Comparison of ENCODE assay signal across 13 cellular contexts in genomic region chr19:18855647-18856384, GRCh38. TPM values are rescaled to one million over a fixed set of nuclear protein-coding genes. Genes with fewer than 3 reads are reported as not detected.
DNase-seq lines count a peak whose midpoint lies in the region; ATAC-seq and TF ChIP-seq lines count a peak whose summit lies in the region.
"Had no signal": no experiment of that assay in that cellular context is flagged by ENCODE, and none has a peak within 500 bp of the region (broad histone marks: within the 10 kb centered on the region; RNA-seq: fewer than 3 reads in every experiment).

No MANE protein-coding gene starts in this region.

- no peak for ATAC-seq in GM23338
- ATAC-seq in WTC11: no peak
- no peak for ATAC-seq in HG02798 (IDR thresholded peaks at IDR 0.05; ENCODE audit: poor library complexity, unreplicated experiment)

- H3K4me3 ChIP-seq in GM23338: no peak overlapping the region
- H3K4me3 ChIP-seq: BLaER1 treated with 17β-estradiol and CSF1 and Interleukin-3, amounts not matched to agents 10 nM and 100 nM had no signal

- no peaks in the 10 kb centered on the region for H3K4me1 ChIP-seq in GM23338 (ENCODE audit: insufficient read depth)

- POLR2A ChIA-PET in WTC11 (lab: Charles Lee): interaction anchor here (0.6 kb wide), 1 partner anchor 9 kb away, joined by 3 read pairs; no protein-coding TSS in a partner anchor

- H3K27me3 Mint-ChIP-seq in GM23338 (ENCODE audit: insufficient read depth, low read depth, poor library complexity): no peaks in the 10 kb centered on the region
- H3K27me3 Mint-ChIP-seq in WTC11 (ENCODE audit: low read depth): no peaks in the 10 kb centered on the region
- no peaks in the 10 kb centered on the region for H3K27me3 Mint-ChIP-seq in nephron (ENCODE audit: low read depth)
- H3K27me3 Mint-ChIP-seq in immature natural killer cell (ENCODE audit: low read depth in 3 of 3): peaks cover 0 to 9% (median 4%) of the 10 kb centered on the region in 3 donors

- H3K27me3 ChIP-seq in GM23338 (ENCODE audit: insufficient read depth): no peaks in the 10 kb centered on the region
- H3K27me3 ChIP-seq: BLaER1 treated with 17β-estradiol and CSF1 and Interleukin-3, amounts not matched to agents 10 nM and 100 nM had no signal

- DNase-seq in GM23338 (ENCODE audit: low spot score) (no peak), WTC11 (ENCODE audit: low spot score) (no peak), iPS-NIHi11 (ENCODE audit: low spot score) (no peak), immature natural killer cell (no peak), NCI-H1092 treated with DMSO at 0.1 percent for 48 hours (lab: John Stamatoyannopoulos, UW) (no peak)
- DNase-seq: DMS 273 treated with DMSO at 0.1 percent for 48 hours, NCI-H1694 treated with DMSO at 0.1 percent for 48 hours, NCI-H748 treated with DMSO at 0.1 percent for 48 hours had no signal

- H3K27ac Mint-ChIP-seq in GM23338 (peak overlapping the region; percentile 56; the same call in 1 of the 2 replicates), WTC11 (peak overlapping the region; percentile 74), nephron (peak overlapping the region in 2 of 3 experiments; percentile 54 to 83), immature natural killer cell (no peak overlapping the region)

- TF ChIP-seq CTCF in GM23338 (conservative IDR thresholded peaks at IDR 0.05; ENCODE audit: low read depth in 2 of 2): no peak
- no peak for TF ChIP-seq CTCF in WTC11 (IDR thresholded peaks at IDR 0.05)
- TF ChIP-seq CTCF in nephron (IDR thresholded peaks at IDR 0.05; ENCODE audit: unreplicated experiment in 3 of 3): no peak

- H3K4me2 ChIP-seq in GM23338: no peak overlapping the region
- H3K4me2 ChIP-seq: BLaER1 treated with 17β-estradiol and CSF1 and Interleukin-3, amounts not matched to agents 10 nM and 100 nM had no signal

- H3K4me3 Mint-ChIP-seq in GM23338 (no peak overlapping the region), WTC11 (no peak overlapping the region), nephron (no peak overlapping the region), immature natural killer cell (no peak overlapping the region)

- peaks cover 36% of the 10 kb centered on the region for H3K36me3 ChIP-seq in GM23338 (ENCODE audit: insufficient read depth)

- H4K20me1 ChIP-seq in GM23338 (replicated peaks; ENCODE audit: insufficient read depth): peaks cover 21% of the 10 kb centered on the region

- no peaks in the 10 kb centered on the region for H3F3A ChIP-seq in GM23338 (replicated peaks; ENCODE audit: low read depth)

- H3K27ac ChIP-seq in GM23338 (ENCODE audit: low read depth): no peak overlapping the region
- peak overlapping the region; percentile 91 for H3K27ac ChIP-seq in cingulate gyrus (ENCODE audit: low read depth, low read length)
- H3K27ac ChIP-seq: BLaER1 treated with 17β-estradiol and CSF1 and Interleukin-3, amounts not matched to agents 10 nM and 100 nM had no signal

- no peaks in the 10 kb centered on the region for H3K9me2 ChIP-seq in GM23338 (ENCODE audit: insufficient read depth)

- H3K9me3 Mint-ChIP-seq in GM23338 (no peaks in the 10 kb centered on the region), WTC11 (no peaks in the 10 kb centered on the region), nephron (no peaks in the 10 kb centered on the region), immature natural killer cell (no peaks in the 10 kb centered on the region)

- CTCF ChIA-PET in WTC11 (lab: Charles Lee): interaction anchor here (0.7 to 5.9 kb wide), 15 partner anchors 8 to 404 kb away, joined by 3 to 45 read pairs (median 4); partner anchors contain the start of genes CERS1 and UPF1

- H3K79me2 ChIP-seq in GM23338 (replicated peaks; ENCODE audit: insufficient read depth): no peaks in the 10 kb centered on the region

- H2AFZ ChIP-seq in GM23338: no peak overlapping the region

- H3K4me1 Mint-ChIP-seq in GM23338 (no peaks in the 10 kb centered on the region), WTC11 (no peaks in the 10 kb centered on the region), nephron (peaks cover 22% of the 10 kb centered on the region), immature natural killer cell (peaks cover 4 to 7% of the 10 kb centered on the region in 2 donors)

- H3K36me3 Mint-ChIP-seq in GM23338 (ENCODE audit: low read depth) (peaks cover 78% of the 10 kb centered on the region), WTC11 (peaks cover 66% of the 10 kb centered on the region), nephron (ENCODE audit: low read depth) (peaks cover 68% of the 10 kb centered on the region), immature natural killer cell (peaks cover 4 to 31% (median 8%) of the 10 kb centered on the region in 3 donors)

TF ChIP-seq in GM23338, 12 proteins besides CTCF, POLR2A, EP300 and RAD21 (continues in another document):
- TF ChIP-seq ETS1 (IDR thresholded peaks at IDR 0.05): no peak
- no peak for TF ChIP-seq EZH2 (IDR thresholded peaks at IDR 0.05; ENCODE audit: low read depth, unreplicated experiment)
- no peak for TF ChIP-seq ZNF331 (CRISPR knock-in tag; IDR thresholded peaks at IDR 0.05; ENCODE audit: low read depth)
- no peak for TF ChIP-seq CREB1 (CRISPR knock-in tag; IDR thresholded peaks at IDR 0.05; ENCODE audit: low read depth)
- TF ChIP-seq ZNF114 (CRISPR knock-in tag; IDR thresholded peaks at IDR 0.05): no peak
- no peak for TF ChIP-seq EZH2phosphoT487 (IDR thresholded peaks at IDR 0.05; ENCODE audit: unreplicated experiment)
- TF ChIP-seq STAT1 (IDR thresholded peaks at IDR 0.05; ENCODE audit: unreplicated experiment): no peak
- TF ChIP-seq JUNB (IDR thresholded peaks at IDR 0.05; ENCODE audit: unreplicated experiment): no peak

TF ChIP-seq in WTC11, 78 proteins besides CTCF, POLR2A, EP300 and RAD21:
- no peak for TF ChIP-seq MAX (CRISPR knock-in tag; IDR thresholded peaks at IDR 0.05)
- TF ChIP-seq FOXJ3 (CRISPR knock-in tag; IDR thresholded peaks at IDR 0.05; ENCODE audit: borderline replicate concordance): no peak
- no peak for TF ChIP-seq CBFB (CRISPR knock-in tag; IDR thresholded peaks at IDR 0.05; ENCODE audit: low read depth)
- TF ChIP-seq ZNF121 (CRISPR knock-in tag; IDR thresholded peaks at IDR 0.05): 0 out of 2 replicates have a peak, but pooled peaks have one; percentile 57

RNA-seq across cellular contexts. Expression of gene UPF1, which starts 24.1 kb away (rescaled TPM):
- 81.9 and 138 TPM in 2 replicates for total RNA-seq in GM23338 (2014; rRNA removed; shearing (Covaris generic))
- polyA plus RNA-seq in GM23338 (2016; fragmentation: Nextera tagmentation; extraction: Ambion mirVana): 13.8 and 14.3 TPM in 2 replicates
- total RNA-seq in WTC11 (2021): 77.3 to 82.5 TPM (median 81.9 TPM) in 3 replicates
- polyA plus RNA-seq in immature natural killer cell: 10 to 100 TPM in 1 of 3 donors, 1 to 10 TPM in 2; 1.1 to 16.6 (median 5.2) TPM

RNA-seq across cellular contexts. Expression of gene CERS1, which starts 40.1 kb away (rescaled TPM):
- 11.1 and 11.7 TPM in 2 replicates for total RNA-seq in GM23338 (2014; rRNA removed; shearing (Covaris generic))
- polyA plus RNA-seq in GM23338 (2016; fragmentation: Nextera tagmentation; extraction: Ambion mirVana) (12.2 and 15.9 TPM in 2 replicates), immature natural killer cell (not detected)
- 14.7 to 24.5 TPM (median 22.6 TPM) in 3 replicates for total RNA-seq in WTC11 (2021)
- total RNA-seq: Daoy had no signal

Comparison
In these comparisons a context has a peak if more than half of its experiments do, and no peak if none do; other contexts are left out.
1. H3K27ac Mint-ChIP-seq: peak in GM23338 (single experiment), WTC11 (single experiment) and nephron (2 of 3); none in immature natural killer cell (0 of 6).